Comparison of ENCODE assay signal across 2 cellular contexts in the genomic region with DNA sequence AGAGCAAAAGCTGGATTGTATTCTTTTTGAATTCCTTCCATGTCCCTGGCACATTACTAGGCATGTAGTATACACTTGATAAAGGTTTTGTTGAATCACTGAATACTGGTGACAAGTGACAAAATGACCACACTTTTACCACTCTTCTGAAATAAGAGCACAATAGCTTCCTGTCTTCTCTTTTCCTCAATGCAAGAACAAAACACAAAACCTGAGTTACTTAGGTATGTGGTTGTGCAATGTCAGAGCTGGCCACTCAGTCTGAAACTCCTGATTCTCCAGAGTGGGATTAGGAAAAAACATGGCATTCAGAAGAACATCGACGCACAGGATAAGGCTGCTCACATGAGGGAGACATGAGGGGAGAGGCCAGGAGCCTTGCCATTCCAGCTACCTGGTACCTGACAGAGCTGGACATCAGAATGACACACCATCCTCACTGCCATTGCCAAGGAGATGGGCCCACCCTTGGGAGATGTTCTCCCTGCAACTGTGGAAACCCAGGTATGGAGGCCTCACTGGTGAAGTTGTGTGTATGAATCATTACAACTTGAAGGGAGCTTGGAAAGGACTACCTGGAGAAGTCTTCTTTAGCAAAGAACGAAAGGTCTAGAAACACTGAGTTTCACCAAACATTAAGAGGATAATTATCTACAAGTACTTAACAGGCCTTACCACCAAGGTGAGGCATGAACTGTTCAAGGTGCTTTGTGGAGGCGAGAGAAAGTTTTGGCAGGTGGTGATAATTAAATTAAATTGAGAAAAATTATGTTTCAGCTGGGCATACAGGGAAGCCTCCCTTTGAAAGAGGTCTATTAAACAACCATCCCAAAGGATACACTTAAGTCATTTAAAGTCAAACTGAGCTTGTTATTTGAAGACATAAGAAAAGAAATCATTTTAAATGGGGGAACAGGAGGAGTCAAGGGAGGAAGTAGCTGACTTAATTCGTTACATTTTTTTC.
TF ChIP-seq lines count a peak whose summit lies in the region.

No MANE protein-coding gene starts in this region.

TF ChIP-seq in A549, 52 proteins besides CTCF, POLR2A, EP300 and RAD21 (continued from another document):
- TF ChIP-seq, protein P1, sequence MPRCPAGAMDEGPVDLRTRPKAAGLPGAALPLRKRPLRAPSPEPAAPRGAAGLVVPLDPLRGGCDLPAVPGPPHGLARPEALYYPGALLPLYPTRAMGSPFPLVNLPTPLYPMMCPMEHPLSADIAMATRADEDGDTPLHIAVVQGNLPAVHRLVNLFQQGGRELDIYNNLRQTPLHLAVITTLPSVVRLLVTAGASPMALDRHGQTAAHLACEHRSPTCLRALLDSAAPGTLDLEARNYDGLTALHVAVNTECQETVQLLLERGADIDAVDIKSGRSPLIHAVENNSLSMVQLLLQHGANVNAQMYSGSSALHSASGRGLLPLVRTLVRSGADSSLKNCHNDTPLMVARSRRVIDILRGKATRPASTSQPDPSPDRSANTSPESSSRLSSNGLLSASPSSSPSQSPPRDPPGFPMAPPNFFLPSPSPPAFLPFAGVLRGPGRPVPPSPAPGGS (IDR thresholded peaks at IDR 0.05): no peak
- no peak for TF ChIP-seq HEYL (CRISPR knock-in tag; IDR thresholded peaks at IDR 0.05)
- TF ChIP-seq FOSL2 (IDR thresholded peaks at IDR 0.05): no peak
- no peak for TF ChIP-seq FOSL2 (CRISPR knock-in tag; IDR thresholded peaks at IDR 0.05)
- TF ChIP-seq EHF (CRISPR knock-in tag; IDR thresholded peaks at IDR 0.05): no peak
- no peak for TF ChIP-seq FOSB (CRISPR knock-in tag; IDR thresholded peaks at IDR 0.05)
- TF ChIP-seq SMC3 (IDR thresholded peaks at IDR 0.05): no peak
- TF ChIP-seq MAFK (IDR thresholded peaks at IDR 0.05; ENCODE audit: partially characterized antibody): no peak
- TF ChIP-seq CBX8 (IDR thresholded peaks at IDR 0.05): no peak

TF ChIP-seq in WTC11, 78 proteins besides CTCF, POLR2A, EP300 and RAD21 (continued from another document):
- TF ChIP-seq ZNF532 (CRISPR knock-in tag; IDR thresholded peaks at IDR 0.05; ENCODE audit: borderline replicate concordance) (no peak), TEAD1 (CRISPR knock-in tag; IDR thresholded peaks at IDR 0.05) (no peak), MXD4 (CRISPR knock-in tag; IDR thresholded peaks at IDR 0.05; ENCODE audit: borderline replicate concordance) (no peak), ATF3 (CRISPR knock-in tag; conservative IDR thresholded peaks at IDR 0.05) (no peak)
